ENCODE assay signal across 15 cellular contexts in the genomic region with DNA sequence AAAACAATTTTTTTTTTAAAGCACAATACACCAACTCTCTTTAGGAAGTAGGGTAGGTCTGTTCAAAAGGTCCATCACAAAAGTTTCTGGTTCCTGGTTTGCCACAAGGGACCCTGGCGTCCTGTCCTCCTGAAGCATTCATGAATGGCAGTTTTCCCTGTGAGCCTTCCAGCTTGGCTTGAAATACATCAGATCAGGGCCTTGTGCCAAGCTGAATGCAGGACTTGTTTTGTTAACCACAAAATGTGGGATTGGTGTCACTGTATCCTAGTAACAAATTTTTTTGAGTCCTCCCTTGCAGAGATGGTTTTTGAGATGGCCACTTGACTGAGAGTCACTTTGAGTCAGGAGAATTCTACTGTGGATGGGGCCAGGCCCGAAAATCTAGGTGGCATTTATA. TPM values are rescaled to one million over a fixed set of nuclear protein-coding genes. Genes with fewer than 3 reads are reported as not detected.
DNase-seq lines count a peak whose midpoint lies in the region; TF ChIP-seq lines count a peak whose summit lies in the region.
"Had no signal": no experiment of that assay in that cellular context is flagged by ENCODE, and none has a peak within 500 bp of the region (broad histone marks: within the 10 kb centered on the region; RNA-seq: fewer than 3 reads in every experiment).

No MANE protein-coding gene starts in this region.

- H3K4me3 Mint-ChIP-seq in brain = peak overlapping the region in 4 of 5 experiments; percentile 94 to 98 (median 96)

- H3K9ac ChIP-seq in parathyroid adenoma = no peak overlapping the region

- H3K27ac Mint-ChIP-seq in brain = peak overlapping the region in 4 of 5 experiments; percentile 74 to 97 (median 96)
- H3K27ac Mint-ChIP-seq: activated naive CD8-positive, alpha-beta T cell; H9; naive thymus-derived CD8-positive, alpha-beta T cell; stimulated activated memory B cell treated with anti-CD40 and anti-IgM and Interleukin-4, amounts not matched to agents 10 μg/mL and 1 μg/mL and 100 μg/mL, for 72 hours had no signal

- peaks cover 66% of the 10 kb centered on the region for H3K4me1 Mint-ChIP-seq in brain

- no peaks in the 10 kb centered on the region for H3K9me3 ChIP-seq in parathyroid adenoma (ENCODE audit: control insufficient read depth, low read length)
- H3K9me3 ChIP-seq: uterus had no signal

- peak overlapping the region; percentile 82 for H3K27ac ChIP-seq in parathyroid adenoma
- H3K27ac ChIP-seq: uterus had no signal

- no peak for TF ChIP-seq CTCF in brain (conservative IDR thresholded peaks at IDR 0.05)
- TF ChIP-seq CTCF in parathyroid adenoma (IDR thresholded peaks at IDR 0.05) = no peak

- H2AFZ ChIP-seq in parathyroid adenoma = no peak overlapping the region

- peaks cover 11% of the 10 kb centered on the region for H3K36me3 Mint-ChIP-seq in brain
- H3K36me3 Mint-ChIP-seq: activated naive CD8-positive, alpha-beta T cell; stimulated activated memory B cell treated with anti-CD40 and anti-IgM and Interleukin-4, amounts not matched to agents 10 μg/mL and 1 μg/mL and 100 μg/mL, for 72 hours had no signal

- peaks cover 15% of the 10 kb centered on the region for H3K4me1 ChIP-seq in parathyroid adenoma

- no peak overlapping the region for H3K4me2 ChIP-seq in parathyroid adenoma (ENCODE audit: low read length)

- DNase-seq in EL = peak; percentile 32
- DNase-seq in NCI-H2029 (lab: John Stamatoyannopoulos, UW) = peak; percentile 67
- no peak for DNase-seq in mucosa of gallbladder (ENCODE audit: low spot score)
- no peak for DNase-seq in NCI-H510A treated with DMSO at 0.1 percent for 48 hours (lab: John Stamatoyannopoulos, UW)
- no peak for DNase-seq in stimulated activated CD4-positive, alpha-beta T cell treated with anti-CD3 and anti-CD28 coated beads, Interleukin-1b, Interleukin-23, amount 100 ng/mL, for 48 hours
- DNase-seq: activated CD4-positive, CD25-positive, alpha-beta regulatory T cell; left colon had no signal

- no peaks in the 10 kb centered on the region for H3K36me3 ChIP-seq in parathyroid adenoma (ENCODE audit: control insufficient read depth, insufficient read depth, low read length)
- H3K36me3 ChIP-seq: uterus had no signal

- H3K27me3 ChIP-seq in parathyroid adenoma (ENCODE audit: control insufficient read depth, insufficient read depth, low read length) = no peaks in the 10 kb centered on the region
- H3K27me3 ChIP-seq: uterus had no signal

- peaks cover 0 to 5% (median 0%) of the 10 kb centered on the region in 5 experiments for H3K9me3 Mint-ChIP-seq in brain
- H3K9me3 Mint-ChIP-seq: H9; stimulated activated memory B cell treated with anti-CD40 and anti-IgM and Interleukin-4, amounts not matched to agents 10 μg/mL and 1 μg/mL and 100 μg/mL, for 72 hours had no signal

- peaks cover 26% of the 10 kb centered on the region for H3K27me3 Mint-ChIP-seq in brain

- no peak overlapping the region for H3K4me3 ChIP-seq in parathyroid adenoma (ENCODE audit: low read depth, low read length)
- H3K4me3 ChIP-seq: uterus had no signal

- peaks cover 7% of the 10 kb centered on the region for H3K79me2 ChIP-seq in parathyroid adenoma

RNA-seq across cellular contexts. Expression of a gene that starts 3.9 kb away (rescaled TPM):
- polyA plus RNA-seq in brain (ENCODE audit: insufficient read depth, low read depth, low replicate concordance) = 181 TPM
- 12.7 TPM for total RNA-seq in mucosa of gallbladder
- total RNA-seq: endothelial cell of umbilical vein had no signal
- polyA plus RNA-seq: endothelial cell of umbilical vein had no signal

Comparison
In these comparisons a context has a peak if more than half of its experiments do, and no peak if none do; other contexts are left out.
1. DNase-seq: peak in EL (single experiment) and NCI-H2029 (single experiment); none in mucosa of gallbladder (single experiment), NCI-H510A treated with DMSO at 0.1 percent for 48 hours (single experiment) and stimulated activated CD4-positive, alpha-beta T cell treated with anti-CD3 and anti-CD28 coated beads, Interleukin-1b, Interleukin-23, amount 100 ng/mL, for 48 hours (single experiment).